Comparison of ENCODE assay signal across 27 cellular contexts in genomic region chr9:466749-467148, GRCh38. TPM values are rescaled to one million over a fixed set of nuclear protein-coding genes. Genes with fewer than 3 reads are reported as not detected.
DNase-seq lines count a peak whose midpoint lies in the region; ATAC-seq, FAIRE-seq and TF ChIP-seq lines count a peak whose summit lies in the region.
"Had no signal": no experiment of that assay in that cellular context is flagged by ENCODE, and none has a peak within 500 bp of the region (broad histone marks: within the 10 kb centered on the region; RNA-seq: fewer than 3 reads in every experiment).

No MANE protein-coding gene starts in this region.

- no peak for TF ChIP-seq CTCF in liver (IDR thresholded peaks at IDR 0.05; ENCODE audit: low read depth, low read length, missing input control)
- no peak for TF ChIP-seq CTCF in HepG2 (CRISPR knock-in tag; IDR thresholded peaks at IDR 0.05)
- TF ChIP-seq CTCF in SU-DHL-6 (IDR thresholded peaks at IDR 0.05; ENCODE audit: insufficient read depth, low read length, poor library complexity, severe bottlenecking): no peak
- TF ChIP-seq CTCF in right lobe of liver (IDR thresholded peaks at IDR 0.05): no peak
- no peak for TF ChIP-seq CTCF in upper lobe of right lung (IDR thresholded peaks at IDR 0.05)
- TF ChIP-seq CTCF in Peyer's patch (IDR thresholded peaks at IDR 0.05): no peak

- no TSS peak for BruUV-seq in HepG2 (replicated peaks; lab: Mats Ljungman, UMichigan)

- in situ Hi-C loops in HepG2 (cut with HindIII; ENCODE audit: extremely low pct_ligation_motif_present, low pct_unique_long_range_greater_than_20kb): no loop called here

- FAIRE-seq in HepG2 (lab: Jason Lieb, UNC): no peak
- FAIRE-seq: A204.1, G401.6 had no signal

- TF ChIP-seq EP300 in HepG2 (IDR thresholded peaks at IDR 0.05; ENCODE audit: low read depth in 2 of 2, low read length in 2 of 2): no peak
- TF ChIP-seq EP300 in HepG2 (CRISPR knock-in tag; IDR thresholded peaks at IDR 0.05; ENCODE audit: borderline replicate concordance): no peak

- H3K27me3 ChIP-seq in liver (ENCODE audit: control insufficient read depth in 4 of 4, insufficient read depth in 4 of 4, low read length in 3 of 4) (peaks cover 0 to 11% (median 0%) of the 10 kb centered on the region in 4 donors), HepG2 (ENCODE audit: control insufficient read depth in 1 of 2, insufficient read depth in 2 of 2, low read length in 2 of 2) (peaks cover 0 to 1% of the 10 kb centered on the region in 2 experiments; a peak in 1 of 5 replicates), SU-DHL-6 (ENCODE audit: low read length) (no peaks in the 10 kb centered on the region), right lobe of liver (peaks cover 0 to 12% of the 10 kb centered on the region in 2 donors), upper lobe of right lung (no peaks in the 10 kb centered on the region), Peyer's patch (no peaks in the 10 kb centered on the region)
- H3K27me3 ChIP-seq: BLaER1 treated with 17β-estradiol and CSF1 and Interleukin-3, amounts not matched to agents 10 nM and 100 nM had no signal

- H3K36me3 ChIP-seq in liver (ENCODE audit: control insufficient read depth in 4 of 4, insufficient read depth in 3 of 4, low read depth in 1 of 4, low read length in 3 of 4): peaks cover 0 to 4% (median under 1%) of the 10 kb centered on the region in 4 donors
- H3K36me3 ChIP-seq in HepG2 (replicated peaks in 1 of 2; ENCODE audit: control insufficient read depth in 1 of 2, insufficient read depth in 2 of 2, low read length in 2 of 2): no peaks in the 10 kb centered on the region
- peaks cover 27% of the 10 kb centered on the region for H3K36me3 ChIP-seq in SU-DHL-6 (ENCODE audit: low read length)
- H3K36me3 ChIP-seq in right lobe of liver: no peaks in the 10 kb centered on the region
- no peaks in the 10 kb centered on the region for H3K36me3 ChIP-seq in upper lobe of right lung
- H3K36me3 ChIP-seq in Peyer's patch: peaks cover 0 to 7% (median 0%) of the 10 kb centered on the region in 3 donors
- H3K36me3 ChIP-seq: HAP-1 had no signal

- H4K20me1 ChIP-seq in HepG2 (ENCODE audit: insufficient read depth, low read length) (no peaks in the 10 kb centered on the region), SU-DHL-6 (ENCODE audit: low read depth, low read length) (no peaks in the 10 kb centered on the region)
- H4K20me1 ChIP-seq: BLaER1 treated with 17β-estradiol and CSF1 and Interleukin-3, amounts not matched to agents 10 nM and 100 nM had no signal

- no peak for TF ChIP-seq POLR2A in HepG2 (IDR thresholded peaks at IDR 0.05; ENCODE audit: insufficient read depth in 1 of 2, low read depth in 2 of 2, low read length in 2 of 2)
- no peak for TF ChIP-seq POLR2A in right lobe of liver (IDR thresholded peaks at IDR 0.05)
- no peak for TF ChIP-seq POLR2A in Peyer's patch (IDR thresholded peaks at IDR 0.05)

- peak in 1 of 2 donors; percentile 7 for TF ChIP-seq RAD21 in liver (IDR thresholded peaks at IDR 0.05)
- TF ChIP-seq RAD21 in HepG2 (CRISPR knock-in tag; IDR thresholded peaks at IDR 0.05): no peak

- peaks cover 24% of the 10 kb centered on the region for H3F3A ChIP-seq in SU-DHL-6 (ENCODE audit: insufficient read depth)

- CTCF ChIA-PET in HepG2 (lab: Yijun Ruan, JAX; ENCODE audit: low intra/inter-chr PET ratio, low total read pairs): no interaction called here

- DNase-seq in HepG2 (ENCODE audit: low spot score) (no peak), right lobe of liver (no peak), upper lobe of right lung (no peak), Peyer's patch (no peak), DMS 273 (lab: John Stamatoyannopoulos, UW; ENCODE audit: unreplicated experiment) (no peak)
- DNase-seq in activated CD4-positive, alpha-beta T cell treated with anti-CD3 and anti-CD28 coated beads, Interleukin-2, amount 50 U/mL, for 48 hours: no peak
- DNase-seq: AML-193; CD4-positive, alpha-beta T cell; COR-L47; HFFc6; Kasumi-1; NCI-H1105; NCI-H1436 treated with DMSO at 0.1 percent for 48 hours; NCI-H187 treated with DMSO at 0.1 percent for 48 hours; NCI-H2171 treated with DMSO at 0.1 percent for 48 hours; NCI-H345; NCI-H510A treated with DMSO at 0.1 percent for 48 hours; NK-92 treated with Interleukin-12 subunit alpha and Interleukin-12 subunit beta, amount 100 ng/mL, for 24 hours; SHP77 had no signal

- no peaks in the 10 kb centered on the region for H3K9me3 ChIP-seq in liver (ENCODE audit: control insufficient read depth in 4 of 4, low read length in 3 of 4)
- no peaks in the 10 kb centered on the region for H3K9me3 ChIP-seq in HepG2 (ENCODE audit: low read length)
- H3K9me3 ChIP-seq in SU-DHL-6 (ENCODE audit: insufficient read depth, low read length): no peaks in the 10 kb centered on the region
- no peaks in the 10 kb centered on the region for H3K9me3 ChIP-seq in right lobe of liver
- H3K9me3 ChIP-seq in upper lobe of right lung: no peaks in the 10 kb centered on the region
- no peaks in the 10 kb centered on the region for H3K9me3 ChIP-seq in Peyer's patch
- H3K9me3 ChIP-seq: BLaER1 treated with 17β-estradiol and CSF1 and Interleukin-3, amounts not matched to agents 10 nM and 100 nM; HAP-1 had no signal

- H3K4me2 ChIP-seq in HepG2 (ENCODE audit: low read depth, low read length) (no peak overlapping the region), SU-DHL-6 (ENCODE audit: low read depth, low read length, poor library complexity, severe bottlenecking) (no peak overlapping the region)
- H3K4me2 ChIP-seq: BLaER1 treated with 17β-estradiol and CSF1 and Interleukin-3, amounts not matched to agents 10 nM and 100 nM; GM23338 had no signal

- H3K9ac ChIP-seq in liver (ENCODE audit: low read depth in 1 of 2, low read length in 2 of 2) (no peak overlapping the region), HepG2 (ENCODE audit: insufficient read depth, low read depth, low read length) (no peak overlapping the region), SU-DHL-6 (ENCODE audit: low read length) (no peak overlapping the region)
- H3K9ac ChIP-seq: BLaER1 treated with 17β-estradiol and CSF1 and Interleukin-3, amounts not matched to agents 10 nM and 100 nM had no signal

- H3K27ac ChIP-seq in liver (ENCODE audit: low read depth in 1 of 2, low read length in 2 of 2) (no peak overlapping the region), HepG2 (ENCODE audit: extremely low read length, insufficient read depth, low read length) (no peak overlapping the region), SU-DHL-6 (ENCODE audit: low read depth, low read length) (peak overlapping the region; percentile 1; the same call in 1 of the 2 replicates), right lobe of liver (no peak overlapping the region), upper lobe of right lung (no peak overlapping the region), Peyer's patch (no peak overlapping the region)
- H3K27ac ChIP-seq: BLaER1 treated with 17β-estradiol and CSF1 and Interleukin-3, amounts not matched to agents 10 nM and 100 nM; RWPE1 had no signal

- no peaks in the 10 kb centered on the region for H3K9me2 ChIP-seq in SU-DHL-6 (replicated peaks; ENCODE audit: insufficient read depth, low read length)

- intact Hi-C loops in HepG2 (cut with micrococcal nuclease; ENCODE audit: unreplicated experiment) (no loop called here), right lobe of liver (cut with DNase I) (no loop called here), upper lobe of right lung (cut with DNase I) (no loop called here)

- H3K79me2 ChIP-seq in HepG2 (ENCODE audit: insufficient read depth, low read length) (no peaks in the 10 kb centered on the region), SU-DHL-6 (ENCODE audit: insufficient read depth, low read length) (peaks cover 9% of the 10 kb centered on the region; the same call in 1 of the 2 replicates)

- ATAC-seq in HepG2 (no peak), right lobe of liver (peak in 3 of 4 donors; percentile 11 to 58 (median 38)), upper lobe of right lung (peak; percentile 24)
- ATAC-seq: GM23338 had no signal

- POLR2A ChIA-PET in HepG2 (lab: Yijun Ruan, JAX): no interaction called here

- H3K4me1 ChIP-seq in liver (ENCODE audit: control insufficient read depth in 4 of 4, insufficient read depth in 4 of 4, low read length in 3 of 4) (peaks cover 0 to 34% (median 25%) of the 10 kb centered on the region in 4 donors), HepG2 (ENCODE audit: insufficient read depth, low read length) (peaks cover 42% of the 10 kb centered on the region), right lobe of liver (peaks cover 0 to 2% (median 0%) of the 10 kb centered on the region in 4 donors), upper lobe of right lung (peaks cover 25% of the 10 kb centered on the region), Peyer's patch (peaks cover 0 to 14% (median 4%) of the 10 kb centered on the region in 4 donors)

- WGBS in liver: 33% methylated on average over 1 of the region's 1 CpG
- 0% methylated on average over 1 of the region's 1 CpG for WGBS in HepG2 (ENCODE audit: low lambda C conversion rate)
- WGBS in right lobe of liver (ENCODE audit: insufficient coverage, low coverage, low lambda C conversion rate, missing lambda C conversion rate): 18% methylated on average over 1 of the region's 1 CpG

- no peak overlapping the region for H3K4me3 ChIP-seq in liver (ENCODE audit: low read depth in 1 of 3, low read length in 3 of 3)
- H3K4me3 ChIP-seq in HepG2 (replicated peaks in 1 of 3; ENCODE audit: insufficient read depth in 1 of 3, low read depth in 2 of 3, low read length in 3 of 3): no peak overlapping the region
- no peak overlapping the region for H3K4me3 ChIP-seq in SU-DHL-6 (ENCODE audit: insufficient read depth, low read length, poor library complexity, severe bottlenecking)
- no peak overlapping the region for H3K4me3 ChIP-seq in right lobe of liver
- H3K4me3 ChIP-seq in upper lobe of right lung: no peak overlapping the region
- no peak overlapping the region for H3K4me3 ChIP-seq in Peyer's patch
- H3K4me3 ChIP-seq: BLaER1 treated with 17β-estradiol and CSF1 and Interleukin-3, amounts not matched to agents 10 nM and 100 nM; GM23338; HAP-1 had no signal

- H2AFZ ChIP-seq in HepG2 (ENCODE audit: low read length) (no peak overlapping the region), SU-DHL-6 (ENCODE audit: low read depth, low read length, severe bottlenecking) (no peak overlapping the region)
- H2AFZ ChIP-seq: GM23338 had no signal

RNA-seq across cellular contexts. Expression of gene KANK1, which starts 37.7 kb away (rescaled TPM):
- total RNA-seq in liver: 100 to 1,000 TPM in 1 of 2 donors, 10 to 100 TPM in 1; 39.1 to 110 TPM
- 10 to 100 TPM; 36.3 to 46.0 TPM for polyA plus RNA-seq in liver
- total RNA-seq in HepG2 (2016; rRNA removed; fragmentation: Illumina TruSeq; extraction: Trizol): 67.0 and 70.0 TPM in 2 replicates
- 13.0 and 13.6 TPM in 2 replicates for total RNA-seq in HepG2 (2016; cell fraction: cytosol; rRNA removed; fragmentation: Illumina TruSeq; extraction: Trizol; ENCODE audit: low read depth)
- total RNA-seq in HepG2 (2016; cell fraction: insoluble cytoplasmic fraction; rRNA removed; fragmentation: Illumina TruSeq; extraction: Trizol): 62.1 and 68.7 TPM in 2 replicates
- total RNA-seq in HepG2 (2016; cell fraction: membrane; rRNA removed; fragmentation: Illumina TruSeq; extraction: Trizol): 26.5 and 27.0 TPM in 2 replicates
- total RNA-seq in HepG2 (2016; cell fraction: nucleus; rRNA removed; fragmentation: Illumina TruSeq; extraction: Trizol): 68.6 and 77.4 TPM in 2 replicates
- polyA plus RNA-seq in HepG2 (2011; rRNA removed): 214 and 235 TPM in 2 replicates
- 176 and 202 TPM in 2 replicates for polyA plus RNA-seq in HepG2 (2011; cell fraction: cytosol; rRNA removed)
- polyA plus RNA-seq in HepG2 (2011; cell fraction: nucleus; rRNA removed): 210 and 216 TPM in 2 replicates
- polyA plus RNA-seq in HepG2 (2012): 137 and 141 TPM in 2 replicates
- 3.8 and 5.1 TPM in 2 replicates for polyA plus RNA-seq in HepG2 (2016; cell fraction: cytosol; fragmentation: Illumina TruSeq; extraction: Trizol; ENCODE audit: low read depth)
- 56.4 and 60.9 TPM in 2 replicates for polyA plus RNA-seq in HepG2 (2016; cell fraction: insoluble cytoplasmic fraction; fragmentation: Illumina TruSeq; extraction: Trizol; ENCODE audit: low read depth)
- polyA plus RNA-seq in HepG2 (2016; cell fraction: membrane; fragmentation: Illumina TruSeq; extraction: Trizol; ENCODE audit: low read depth): 12.3 and 13.0 TPM in 2 replicates
- 95.8 and 106 TPM in 2 replicates for polyA plus RNA-seq in HepG2 (2016; cell fraction: nucleus; fragmentation: Illumina TruSeq; extraction: Trizol; ENCODE audit: insufficient read depth, low read depth)
- polyA minus RNA-seq in HepG2 (2011; rRNA and poly(A)+ RNA removed; ENCODE audit: low replicate concordance): 14.6 and 459 TPM in 2 replicates
- 141 and 150 TPM in 2 replicates for polyA minus RNA-seq in HepG2 (2011; cell fraction: cytosol; rRNA and poly(A)+ RNA removed)
- polyA minus RNA-seq in HepG2 (2011; cell fraction: nucleus; rRNA and poly(A)+ RNA removed): 189 and 226 TPM in 2 replicates
- total RNA-seq in right lobe of liver: 10 to 100 TPM; 60.0 to 86.7 (median 71.5) TPM
- total RNA-seq in upper lobe of right lung: 53.6 TPM
- 10 to 100 TPM; 27.3 to 63.4 (median 59.6) TPM for total RNA-seq in Peyer's patch
